10 cellular contexts compared by ENCODE assay signal in the genomic region with DNA sequence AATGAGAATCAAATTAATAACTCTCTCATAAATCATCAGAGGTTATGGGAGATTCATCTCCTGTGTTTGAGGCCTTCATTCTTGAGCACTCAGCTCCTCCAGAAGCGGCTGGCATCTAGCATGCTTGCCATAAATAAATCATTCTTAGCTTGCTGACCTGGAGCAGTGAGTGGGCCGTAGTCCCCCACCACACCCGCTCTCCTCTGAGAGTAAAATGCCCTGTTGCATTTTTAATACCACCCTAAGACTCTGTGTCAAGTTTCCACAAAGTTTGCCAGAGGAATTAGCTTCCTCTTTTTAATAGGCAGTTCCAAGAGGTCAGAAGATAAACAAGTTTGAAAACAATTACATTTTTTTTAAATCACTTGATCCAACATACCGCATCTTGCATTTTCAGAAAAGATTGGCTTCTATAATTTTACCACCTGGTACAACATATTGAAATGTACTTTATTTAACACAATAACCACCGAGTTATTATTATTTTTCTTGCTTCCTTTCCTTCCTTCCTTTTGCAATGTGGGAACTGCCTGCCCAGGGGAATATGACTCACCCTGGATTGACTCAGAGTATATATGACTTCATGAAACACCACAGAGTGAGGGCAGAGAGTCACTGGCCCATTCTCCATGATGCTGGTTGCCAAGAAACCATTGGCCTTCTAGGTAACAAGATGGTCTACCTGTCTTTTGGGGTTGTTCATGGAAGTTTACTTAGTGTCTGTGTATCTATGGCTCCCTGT. TPM values are rescaled to one million over a fixed set of nuclear protein-coding genes. Genes with fewer than 3 reads are reported as not detected.
DNase-seq lines count a peak whose midpoint lies in the region; ATAC-seq and TF ChIP-seq lines count a peak whose summit lies in the region.
"Had no signal": no experiment of that assay in that cellular context is flagged by ENCODE, and none has a peak within 500 bp of the region (broad histone marks: within the 10 kb centered on the region; RNA-seq: fewer than 3 reads in every experiment).

No MANE protein-coding gene starts in this region.

- H3K36me3 ChIP-seq in Panc1 (ENCODE audit: control insufficient read depth, insufficient read depth, low read length) = no peaks in the 10 kb centered on the region

- CTCF ChIA-PET in Panc1 (lab: Charles Lee) = no interaction called here

- no peak overlapping the region for H3K27ac ChIP-seq in Panc1 (ENCODE audit: low read length)
- H3K27ac ChIP-seq: SK-N-MC had no signal

- peaks cover 2% of the 10 kb centered on the region; the same call in 1 of the 2 replicates for H3K4me1 ChIP-seq in Panc1 (ENCODE audit: control insufficient read depth, insufficient read depth, low read length)

- DNase-seq in GM04503 (ENCODE audit: low read depth) (peak; percentile 37), Panc1 (ENCODE audit: low read depth, low spot score) (peak; percentile 36), fibroblast of the aortic adventitia (ENCODE audit: low read depth) (peak; percentile 81), sciatic nerve (ENCODE audit: low spot score) (peak; percentile 66), NCI-H2081 treated with DMSO at 0.1 percent for 48 hours (lab: John Stamatoyannopoulos, UW) (no peak), amygdala (lab: John Stamatoyannopoulos, UW) (no peak)
- DNase-seq in activated CD8-positive, alpha-beta memory T cell treated with anti-CD3 and anti-CD28 coated beads, Interleukin-2, amount 50 U/mL, for 48 hours = no peak
- DNase-seq: head of caudate nucleus had no signal

- H3K27me3 ChIP-seq in Panc1 (ENCODE audit: control insufficient read depth, insufficient read depth, low read length) = no peaks in the 10 kb centered on the region

- intact Hi-C loops in Panc1 (cut with micrococcal nuclease; ENCODE audit: unreplicated experiment) (no loop called here), sciatic nerve (cut with DNase I) (no loop called here)

- no peaks in the 10 kb centered on the region for H3K9me3 ChIP-seq in Panc1 (ENCODE audit: control insufficient read depth, insufficient read depth, low read depth, low read length)

- BruUV-seq in Panc1 (replicated peaks; lab: Mats Ljungman, UMichigan) = no TSS peak

- no peak overlapping the region for H3K4me3 ChIP-seq in Panc1 (ENCODE audit: low read depth in 2 of 2, low read length in 2 of 2)
- no peak overlapping the region for H3K4me3 ChIP-seq in fibroblast of the aortic adventitia (ENCODE audit: low read depth, low read length)
- H3K4me3 ChIP-seq: SK-N-MC had no signal

- ATAC-seq in Panc1 (peak; percentile 88), sciatic nerve (peak; percentile 88), HG03378 (IDR thresholded peaks at IDR 0.05; ENCODE audit: unreplicated experiment) (no peak)

- no peak for TF ChIP-seq CTCF in Panc1 (IDR thresholded peaks at IDR 0.05)
- TF ChIP-seq CTCF in fibroblast of the aortic adventitia (IDR thresholded peaks at IDR 0.05; ENCODE audit: insufficient read depth, low read length) = no peak

- POLR2A ChIA-PET in Panc1 (lab: Charles Lee) = no interaction called here

- in situ Hi-C loops in Panc1 (cut with HindIII; ENCODE audit: low pct_unique_long_range_greater_than_20kb, low sequenced_read_pairs) = no loop called here

RNA-seq across cellular contexts. Expression of a gene that starts 29.4 kb away (rescaled TPM):
- 0.05 TPM for total RNA-seq in Panc1 (2021; ENCODE audit: unreplicated experiment)
- polyA plus RNA-seq in Panc1 (2012; ENCODE audit: insufficient read length) = not detected
- 1.1 TPM in 1 of 2 replicates, not detected in the other for total RNA-seq in fibroblast of the aortic adventitia (ENCODE audit: low replicate concordance)
- total RNA-seq in sciatic nerve = 42.6 TPM

Comparison
In these comparisons a context has a peak if more than half of its experiments do, and no peak if none do; other contexts are left out.
1. DNase-seq: peak in GM04503 (single experiment), Panc1 (single experiment), fibroblast of the aortic adventitia (single experiment) and sciatic nerve (single experiment); none in NCI-H2081 treated with DMSO at 0.1 percent for 48 hours (single experiment), amygdala (0 of 56) and activated CD8-positive, alpha-beta memory T cell treated with anti-CD3 and anti-CD28 coated beads, Interleukin-2, amount 50 U/mL, for 48 hours (single experiment).
2. RNA of a gene that starts 29.4 kb away (total RNA-seq): 42.6 TPM in sciatic nerve (single experiment); 0.05 TPM in Panc1 (single experiment) and 1.1 TPM in fibroblast of the aortic adventitia; every median in the first group is over 10 times any median in the second.